ENCODE assay signal across 14 cellular contexts in the genomic region with DNA sequence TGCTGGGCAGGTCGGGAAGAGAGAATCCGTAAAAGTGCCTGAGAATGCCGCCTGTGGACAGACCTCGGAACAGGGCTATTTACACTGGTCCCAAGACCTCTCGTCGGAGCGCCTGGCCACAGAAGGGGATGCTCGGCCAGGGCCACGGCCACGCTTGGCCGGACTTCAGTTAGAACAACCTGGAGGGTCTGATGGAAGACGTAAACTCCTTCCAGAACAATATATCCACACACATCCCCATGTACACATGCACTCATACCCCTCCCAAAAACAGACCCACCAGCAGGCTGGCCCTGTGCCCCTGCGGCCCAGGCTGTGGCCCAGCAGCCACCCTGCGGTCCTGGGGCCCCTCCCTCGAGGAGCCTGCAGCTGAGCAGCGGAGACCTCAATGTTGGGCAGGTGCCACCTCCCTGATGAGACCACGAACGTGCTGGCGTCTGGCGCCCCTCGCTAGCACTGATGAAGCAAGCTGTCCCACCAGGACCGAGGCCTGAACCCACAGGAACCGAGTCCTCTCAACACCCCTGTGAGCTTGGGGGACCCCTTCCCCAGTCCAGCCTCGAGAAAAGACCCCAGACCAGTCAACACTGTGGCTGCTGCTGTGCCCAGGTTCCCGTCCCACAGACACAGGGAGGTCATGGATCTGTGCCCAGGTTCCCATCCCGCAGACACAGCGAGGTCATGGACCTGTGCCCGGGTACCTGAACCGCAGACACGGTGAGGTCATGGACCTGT. TPM values are rescaled to one million over a fixed set of nuclear protein-coding genes. Genes with fewer than 3 reads are reported as not detected.
DNase-seq lines count a peak whose midpoint lies in the region; ATAC-seq and TF ChIP-seq lines count a peak whose summit lies in the region.
"Had no signal": no experiment of that assay in that cellular context is flagged by ENCODE, and none has a peak within 500 bp of the region (broad histone marks: within the 10 kb centered on the region; RNA-seq: fewer than 3 reads in every experiment).

No MANE protein-coding gene starts in this region.

- H2AK5ac ChIP-seq in neuronal stem cell (ENCODE audit: low read depth, low read length) = peak overlapping the region; percentile 75

- peak overlapping the region; percentile 1; the same call in 1 of the 2 replicates for H3K4me2 ChIP-seq in BLaER1
- no peak overlapping the region for H3K4me2 ChIP-seq in neuronal stem cell (ENCODE audit: insufficient read depth, low read length, poor library complexity, severe bottlenecking)

- ATAC-seq in Right ventricle myocardium inferior (no peak), Right ventricle myocardium superior (ENCODE audit: poor library complexity) (no peak), GM18858 (IDR thresholded peaks at IDR 0.05; ENCODE audit: unreplicated experiment) (no peak), body of pancreas (no peak)

- no peak overlapping the region for H3K4me3 ChIP-seq in BLaER1
- H3K4me3 ChIP-seq in neuronal stem cell (ENCODE audit: low read length in 2 of 2) = no peak overlapping the region
- no peak overlapping the region for H3K4me3 ChIP-seq in tibial nerve
- no peak overlapping the region for H3K4me3 ChIP-seq in body of pancreas
- H3K4me3 ChIP-seq: BLaER1 treated with 17β-estradiol and CSF1 and Interleukin-3, amounts not matched to agents 10 nM and 100 nM had no signal

- no peak for TF ChIP-seq EP300 in tibial nerve (IDR thresholded peaks at IDR 0.05)

- H3K9me3 Mint-ChIP-seq in chondrocyte (ENCODE audit: low read depth) = no peaks in the 10 kb centered on the region
- H3K9me3 Mint-ChIP-seq: CD4-positive, CD25-positive, alpha-beta regulatory T cell; H9 had no signal

- H3K27me3 ChIP-seq in BLaER1 (peaks cover 12% of the 10 kb centered on the region; the same call in 1 of the 2 replicates), neuronal stem cell (ENCODE audit: control insufficient read depth in 3 of 3, insufficient read depth in 3 of 3, low read depth in 1 of 3, low read length in 3 of 3) (no peaks in the 10 kb centered on the region), tibial nerve (no peaks in the 10 kb centered on the region), body of pancreas (no peaks in the 10 kb centered on the region)

- no peaks in the 10 kb centered on the region for H3K27me3 Mint-ChIP-seq in chondrocyte (ENCODE audit: low read depth)
- H3K27me3 Mint-ChIP-seq: CD4-positive, CD25-positive, alpha-beta regulatory T cell had no signal

- TF ChIP-seq CTCF in chondrocyte (IDR thresholded peaks at IDR 0.05) (no peak), tibial nerve (IDR thresholded peaks at IDR 0.05) (no peak), body of pancreas (IDR thresholded peaks at IDR 0.05) (no peak)

- no peaks in the 10 kb centered on the region for H3K79me1 ChIP-seq in neuronal stem cell (ENCODE audit: low read depth, low read length)

- no peaks in the 10 kb centered on the region for H4K20me1 ChIP-seq in BLaER1

- WGBS in neuronal stem cell (ENCODE audit: extremely low coverage in 2 of 2, insufficient read length in 2 of 2, insufficient replicate concordance in 1 of 2), 2 donors = no CpG with 5 or more reads among the region's 30 CpGs
- WGBS in tibial nerve, 2 donors = 91 to 93% methylated on average over 26 to 29 of the region's 30 CpGs
- 85% methylated on average over 17 to 27 of the region's 30 CpGs for WGBS in body of pancreas, 2 donors

- peak overlapping the region; percentile 4 for H2BK120ac ChIP-seq in neuronal stem cell (ENCODE audit: low read depth, low read length)

- no peak overlapping the region for H4K8ac ChIP-seq in neuronal stem cell (ENCODE audit: low read depth, low read length)

- H4K91ac ChIP-seq in neuronal stem cell (ENCODE audit: low read depth, low read length, poor library complexity) = no peak overlapping the region

- H3K18ac ChIP-seq in neuronal stem cell (ENCODE audit: low read length) = peak overlapping the region; percentile 85

- no peak overlapping the region for H3K4me3 Mint-ChIP-seq in chondrocyte (ENCODE audit: unreplicated experiment)
- H3K4me3 Mint-ChIP-seq: CD4-positive, CD25-positive, alpha-beta regulatory T cell; H9 had no signal

- H3K4ac ChIP-seq in neuronal stem cell (ENCODE audit: low read length) = peak overlapping the region; percentile 66

- H3K14ac ChIP-seq in neuronal stem cell (ENCODE audit: low read length) = peak overlapping the region; percentile 38

- peak overlapping the region; percentile 87 for H2BK5ac ChIP-seq in neuronal stem cell (ENCODE audit: low read length)

- peaks cover 28% of the 10 kb centered on the region for H3K4me1 ChIP-seq in BLaER1
- peaks cover 0 to 1% of the 10 kb centered on the region in 2 donors for H3K4me1 ChIP-seq in neuronal stem cell (ENCODE audit: control insufficient read depth in 2 of 2, insufficient read depth in 1 of 2, low read depth in 1 of 2, low read length in 2 of 2)
- H3K4me1 ChIP-seq in tibial nerve = no peaks in the 10 kb centered on the region
- no peaks in the 10 kb centered on the region for H3K4me1 ChIP-seq in body of pancreas

- no peaks in the 10 kb centered on the region for H3K9me3 ChIP-seq in BLaER1
- H3K9me3 ChIP-seq in neuronal stem cell (replicated peaks in 1 of 2; ENCODE audit: control insufficient read depth in 2 of 2, insufficient read depth in 1 of 2, low read depth in 1 of 2, low read length in 2 of 2) = peaks cover 0 to 2% of the 10 kb centered on the region in 2 donors
- no peaks in the 10 kb centered on the region for H3K9me3 ChIP-seq in tibial nerve
- H3K9me3 ChIP-seq in body of pancreas = no peaks in the 10 kb centered on the region
- H3K9me3 ChIP-seq: BLaER1 treated with 17β-estradiol and CSF1 and Interleukin-3, amounts not matched to agents 10 nM and 100 nM; Caco-2 had no signal

- H3K27ac Mint-ChIP-seq in chondrocyte (ENCODE audit: unreplicated experiment) = no peak overlapping the region

- H3K9ac ChIP-seq in BLaER1 (no peak overlapping the region), neuronal stem cell (ENCODE audit: low read depth, low read length, poor library complexity) (peak overlapping the region; percentile 44)

- no peak for TF ChIP-seq POLR2A in tibial nerve (IDR thresholded peaks at IDR 0.05)
- no peak for TF ChIP-seq POLR2A in body of pancreas (IDR thresholded peaks at IDR 0.05)

- H3K36me3 ChIP-seq in BLaER1 (no peaks in the 10 kb centered on the region), neuronal stem cell (replicated peaks in 1 of 2; ENCODE audit: control insufficient read depth in 2 of 2, insufficient read depth in 2 of 2, low read length in 2 of 2) (peaks cover 0 to 1% of the 10 kb centered on the region in 2 donors), tibial nerve (no peaks in the 10 kb centered on the region), body of pancreas (replicated peaks in 1 of 2; ENCODE audit: insufficient read depth in 1 of 2, low read depth in 2 of 2) (no peaks in the 10 kb centered on the region)
- H3K36me3 ChIP-seq: BLaER1 treated with 17β-estradiol and CSF1 and Interleukin-3, amounts not matched to agents 10 nM and 100 nM had no signal

- DNase-seq in Right ventricle myocardium inferior (ENCODE audit: missing footprints) (peak; percentile 59), Right ventricle myocardium superior (no peak), chondrocyte (ENCODE audit: low spot score) (peak; percentile 84), neuronal stem cell (ENCODE audit: low spot score) (no peak), tibial nerve (ENCODE audit: low spot score in 2 of 2) (no peak), body of pancreas (no peak)
- DNase-seq: 8988T; Caco-2; CD4-positive, CD25-positive, alpha-beta regulatory T cell; GF-D8; H9 had no signal

- H3K36me3 Mint-ChIP-seq in chondrocyte (ENCODE audit: low read depth) = no peaks in the 10 kb centered on the region
- H3K36me3 Mint-ChIP-seq: CD4-positive, CD25-positive, alpha-beta regulatory T cell had no signal

- intact Hi-C loops in Right ventricle myocardium inferior (cut with DNase I) = no loop called here
- intact Hi-C loops in Right ventricle myocardium superior (cut with DNase I) = no loop called here
- intact Hi-C loops in body of pancreas (cut with DNase I) = no loop called here

- H2BK12ac ChIP-seq in neuronal stem cell (ENCODE audit: low read length) = peak overlapping the region; percentile 41

- H2BK15ac ChIP-seq in neuronal stem cell (ENCODE audit: low read length) = peak overlapping the region; percentile 58

- peak overlapping the region; percentile 89 for H3K23ac ChIP-seq in neuronal stem cell (ENCODE audit: low read depth, low read length, poor library complexity)

- no peak overlapping the region for H2AFZ ChIP-seq in neuronal stem cell (ENCODE audit: low read length)

- no peak overlapping the region for H3K27ac ChIP-seq in BLaER1
- no peak overlapping the region for H3K27ac ChIP-seq in neuronal stem cell (replicated peaks; ENCODE audit: low read length)
- H3K27ac ChIP-seq in tibial nerve = no peak overlapping the region
- H3K27ac ChIP-seq in body of pancreas = no peak overlapping the region
- H3K27ac ChIP-seq: BLaER1 treated with 17β-estradiol and CSF1 and Interleukin-3, amounts not matched to agents 10 nM and 100 nM had no signal

- no peaks in the 10 kb centered on the region for H3K4me1 Mint-ChIP-seq in chondrocyte (ENCODE audit: low read depth)
- H3K4me1 Mint-ChIP-seq: CD4-positive, CD25-positive, alpha-beta regulatory T cell had no signal

RNA-seq across cellular contexts. Expression of gene CFAP46, which starts 8.9 kb away (rescaled TPM):
- total RNA-seq in Right ventricle myocardium inferior (0.57 TPM), Right ventricle myocardium superior (1.9 TPM), chondrocyte (0.49 to 0.92 TPM (median 0.89 TPM) in 3 replicates), tibial nerve (1 to 10 TPM in 1 of 4 donors, under 1 TPM in 1, not detected in 2; 0.90 to 1.4 TPM), body of pancreas (under 1 TPM; 0.33 to 0.52 TPM)
- polyA plus RNA-seq in neuronal stem cell (2013, experiment 1 of 2) = 1.5 TPM
- 1.4 TPM for polyA plus RNA-seq in neuronal stem cell (2013, experiment 2 of 2)
- total RNA-seq: Caco-2; CD4-positive, CD25-positive, alpha-beta regulatory T cell had no signal
- polyA plus RNA-seq: CD4-positive, CD25-positive, alpha-beta regulatory T cell had no signal

Comparison
In these comparisons a context has a peak if more than half of its experiments do, and no peak if none do; other contexts are left out.
1. DNase-seq: peak in Right ventricle myocardium inferior (single experiment) and chondrocyte (single experiment); none in Right ventricle myocardium superior (single experiment), neuronal stem cell (single experiment), tibial nerve (0 of 2) and body of pancreas (0 of 4).